In the genomic region with DNA sequence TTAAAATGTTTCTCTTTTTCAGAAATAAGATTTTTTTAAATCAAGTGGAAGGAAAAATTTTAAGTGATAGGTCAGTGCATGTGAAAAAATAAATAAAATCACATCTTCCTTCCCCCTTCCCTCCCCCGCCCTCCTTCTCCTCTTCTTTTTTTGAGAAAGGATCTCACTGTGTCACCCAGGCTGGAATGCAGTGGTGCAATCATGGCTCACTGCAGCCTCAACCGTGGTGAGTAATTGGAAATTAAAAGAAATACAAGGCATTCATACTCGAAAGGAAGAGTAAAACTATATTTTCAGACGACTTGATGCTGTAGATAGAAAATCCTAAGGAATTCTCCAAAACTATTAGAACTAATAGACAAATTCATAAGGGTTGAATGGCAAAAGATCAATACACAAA, we compare ENCODE assay signal across 18 cellular contexts. TPM values are rescaled to one million over a fixed set of nuclear protein-coding genes. Genes with fewer than 3 reads are reported as not detected.
DNase-seq lines count a peak whose midpoint lies in the region; ATAC-seq, FAIRE-seq and TF ChIP-seq lines count a peak whose summit lies in the region.
"Had no signal": no experiment of that assay in that cellular context is flagged by ENCODE, and none has a peak within 500 bp of the region (broad histone marks: within the 10 kb centered on the region; RNA-seq: fewer than 3 reads in every experiment).

No MANE protein-coding gene starts in this region.

- DNase-seq in GM23248, result peak; percentile 72
- no peak for DNase-seq in RWPE2 (ENCODE audit: low spot score)
- DNase-seq in testis, result no peak
- DNase-seq: C1 segment of cervical spinal cord, H7, NCI-H1694 treated with DMSO at 0.1 percent for 48 hours, NCI-H2107, NCI-H2227 treated with DMSO at 0.1 percent for 48 hours, NCI-H524, RPMI8226, SIG-M5 had no signal

- H3K27ac ChIP-seq in GM23248 (no peak overlapping the region), RWPE2 (ENCODE audit: poor library complexity, severe bottlenecking) (no peak overlapping the region), testis (no peak overlapping the region)

- TF ChIP-seq CTCF in RWPE2 (IDR thresholded peaks at IDR 0.05; ENCODE audit: poor library complexity, severe bottlenecking) (no peak), testis (IDR thresholded peaks at IDR 0.05) (no peak)

- in situ Hi-C loops in GM23248 (cut with MboI), result no loop called here

- intact Hi-C loops in testis (cut with DNase I; ENCODE audit: low total_unique reads), result no loop called here

- ATAC-seq in RWPE2 (ENCODE audit: low read depth) (peak; percentile 69), GM21825 (IDR thresholded peaks at IDR 0.05; ENCODE audit: unreplicated experiment) (no peak), HG03097 (IDR thresholded peaks at IDR 0.05; ENCODE audit: low FRiP score, unreplicated experiment) (no peak)
- ATAC-seq: SK-N-SH treated with all-trans-retinoic acid at 6 μM for 48 hours had no signal

- no peaks in the 10 kb centered on the region for H3F3A ChIP-seq in GM23248 (ENCODE audit: insufficient read depth)

- H3K9me3 ChIP-seq in GM23248 (ENCODE audit: low read depth), result no peaks in the 10 kb centered on the region
- no peaks in the 10 kb centered on the region for H3K9me3 ChIP-seq in RWPE2 (ENCODE audit: severe bottlenecking)
- no peaks in the 10 kb centered on the region for H3K9me3 ChIP-seq in skeletal muscle satellite cell (replicated peaks; ENCODE audit: low read length)
- H3K9me3 ChIP-seq in testis, result no peaks in the 10 kb centered on the region

- no peaks in the 10 kb centered on the region for H3K27me3 ChIP-seq in GM23248 (replicated peaks; ENCODE audit: insufficient read depth)
- no peaks in the 10 kb centered on the region for H3K27me3 ChIP-seq in RWPE2 (ENCODE audit: insufficient read depth, poor library complexity, severe bottlenecking)
- H3K27me3 ChIP-seq in skeletal muscle satellite cell (ENCODE audit: control insufficient read depth, insufficient read depth, low read length), result no peaks in the 10 kb centered on the region
- no peaks in the 10 kb centered on the region for H3K27me3 ChIP-seq in testis

- H4K20me1 ChIP-seq in GM23248 (ENCODE audit: insufficient read depth), result no peaks in the 10 kb centered on the region

- peak; percentile 10 for FAIRE-seq in colon (lab: Jason Lieb, UNC)
- FAIRE-seq: D721Med had no signal

- no peaks in the 10 kb centered on the region for H3K79me2 ChIP-seq in GM23248 (ENCODE audit: insufficient read depth)

- H3K36me3 ChIP-seq in GM23248 (ENCODE audit: low read depth) (no peaks in the 10 kb centered on the region), RWPE2 (ENCODE audit: low read depth) (no peaks in the 10 kb centered on the region), skeletal muscle satellite cell (ENCODE audit: insufficient read depth, low read length) (no peaks in the 10 kb centered on the region), testis (ENCODE audit: low read depth, missing control alignments) (no peaks in the 10 kb centered on the region)

- H3K4me2 ChIP-seq in GM23248 (ENCODE audit: unreplicated experiment) (peak overlapping the region; percentile 66), skeletal muscle satellite cell (ENCODE audit: low read length) (peak overlapping the region; percentile 42)

- 1 to 5% methylated on average over 4 of the region's 4 CpGs for WGBS in GM23248 (ENCODE audit: low coverage in 1 of 2, low lambda C conversion rate in 2 of 2, missing lambda C conversion rate in 2 of 2), 2 experiments
- 86 to 88% methylated on average over 4 of the region's 4 CpGs for WGBS in testis, 2 donors

- H3K4me3 ChIP-seq in GM23248 (no peak overlapping the region), RWPE2 (ENCODE audit: severe bottlenecking) (no peak overlapping the region), skeletal muscle satellite cell (ENCODE audit: low read length) (no peak overlapping the region), testis (no peak overlapping the region)

- H3K9me2 ChIP-seq in GM23248 (ENCODE audit: insufficient read depth), result no peaks in the 10 kb centered on the region

- no peak for TF ChIP-seq POLR2A in testis (IDR thresholded peaks at IDR 0.05)

- H3K4me1 ChIP-seq in GM23248 (ENCODE audit: insufficient read depth) (peaks cover 10% of the 10 kb centered on the region), RWPE2 (ENCODE audit: insufficient read depth, poor library complexity, severe bottlenecking) (peaks cover 10% of the 10 kb centered on the region), skeletal muscle satellite cell (ENCODE audit: control insufficient read depth, insufficient read depth, low read length) (peaks cover 13% of the 10 kb centered on the region), testis (peaks cover 13% of the 10 kb centered on the region)

- no peak overlapping the region for H2AFZ ChIP-seq in GM23248

- H3K9ac ChIP-seq in GM23248 (no peak overlapping the region), skeletal muscle satellite cell (ENCODE audit: low read depth, low read length) (no peak overlapping the region)

RNA-seq across cellular contexts. Expression of gene CRACDL, which starts 16.9 kb away (rescaled TPM):
- not detected in 2 replicates for total RNA-seq in GM23248 (2014; rRNA removed; shearing (Covaris generic))
- polyA plus RNA-seq in GM23248 (2016; fragmentation: Nextera tagmentation; extraction: Ambion mirVana), result not detected in 2 replicates
- total RNA-seq in skeletal muscle satellite cell (2012; rRNA removed), result under 0.01 and 1.3 TPM in 2 replicates
- 10 to 100 TPM; 29.1 to 30.4 TPM for total RNA-seq in testis
- 8.4 TPM for polyA plus RNA-seq in testis (ENCODE audit: insufficient read depth, low read depth, low replicate concordance)
- total RNA-seq: A673 had no signal

Comparison
In these comparisons a context has a peak if more than half of its experiments do, and no peak if none do; other contexts are left out.
1. RNA of gene CRACDL, which starts 16.9 kb away (total RNA-seq): 29.1 to 30.4 TPM in testis; not detected in GM23248; every median in the first group is over 10 times any median in the second.